14 cellular contexts compared by ENCODE assay signal in genomic region chr10:125115409-125115808, GRCh38.
"Had no signal": no experiment of that assay in that cellular context is flagged by ENCODE, and none has a peak within 500 bp of the region (broad histone marks: within the 10 kb centered on the region; RNA-seq: fewer than 3 reads in every experiment).

No MANE protein-coding gene starts in this region.

- H3K4me3 Mint-ChIP-seq: activated naive CD4-positive, alpha-beta T cell treated with anti-CD3 and anti-CD28 coated beads for 36 hours; stimulated activated naive CD8-positive, alpha-beta T cell treated with anti-CD3 and anti-CD28 coated beads, Interleukin-15, Interleukin-2, amounts not matched to agents 100 ng/mL and 50 ng/mL, for 24 hours; T-cell had no signal

- H3K4me2 ChIP-seq: SK-N-SH, smooth muscle cell had no signal

- H3K4me3 ChIP-seq: ascending aorta, lung, right lobe of liver, smooth muscle cell, testis had no signal

- H3K36me3 ChIP-seq: ascending aorta, right lobe of liver had no signal

- H3K27me3 ChIP-seq: ascending aorta, neutrophil, right lobe of liver, testis had no signal

- H3K27ac ChIP-seq: neutrophil, right lobe of liver, testis had no signal

- H3K9me3 Mint-ChIP-seq: activated naive CD4-positive, alpha-beta T cell treated with anti-CD3 and anti-CD28 coated beads for 36 hours; stimulated activated naive CD8-positive, alpha-beta T cell treated with anti-CD3 and anti-CD28 coated beads, Interleukin-15, Interleukin-2, amounts not matched to agents 100 ng/mL and 50 ng/mL, for 24 hours; T-cell had no signal

- H3K4me1 Mint-ChIP-seq: T-cell had no signal

- DNase-seq: activated CD4-positive, CD25-positive, alpha-beta regulatory T cell treated with anti-CD3 and anti-CD28 coated beads, Interleukin-2, amount 50 U/mL, for 72 hours; activated naive CD4-positive, alpha-beta T cell treated with anti-CD3 and anti-CD28 coated beads for 36 hours; glutamatergic neuron; right lobe of liver; SK-N-SH; T-cell; T-helper 9 cell; testis had no signal

- ATAC-seq: esophagus mucosa, T-cell had no signal

- H3K9me3 ChIP-seq: ascending aorta, neutrophil, right lobe of liver, SK-N-SH, testis had no signal

- H3K4me1 ChIP-seq: right lobe of liver had no signal

- H3K9me2 ChIP-seq: SK-N-SH had no signal

- H3K27ac Mint-ChIP-seq: activated naive CD4-positive, alpha-beta T cell treated with anti-CD3 and anti-CD28 coated beads for 36 hours; stimulated activated naive CD8-positive, alpha-beta T cell treated with anti-CD3 and anti-CD28 coated beads, Interleukin-15, Interleukin-2, amounts not matched to agents 100 ng/mL and 50 ng/mL, for 24 hours; T-cell had no signal

- H3K36me3 Mint-ChIP-seq: T-cell had no signal
